Comparison of ENCODE assay signal across 1 cellular context in genomic region chr5:178214160-178214803, GRCh38.
TF ChIP-seq lines count a peak whose summit lies in the region.

No MANE protein-coding gene starts in this region.

TF ChIP-seq in SK-N-SH treated with all-trans-retinoic acid at 6 μM for 48 hours, 23 proteins besides CTCF, POLR2A, EP300 and RAD21 (continued from another document):
- TF ChIP-seq ESRRG (CRISPR knock-in tag; IDR thresholded peaks at IDR 0.05) (no peak), TOX (CRISPR knock-in tag; IDR thresholded peaks at IDR 0.05; ENCODE audit: borderline replicate concordance) (no peak)
